ENCODE assay signal across 7 cellular contexts in genomic region chr3:128053614-128054013, GRCh38. TPM values are rescaled to one million over a fixed set of nuclear protein-coding genes. Genes with fewer than 3 reads are reported as not detected.
DNase-seq lines count a peak whose midpoint lies in the region; ATAC-seq and TF ChIP-seq lines count a peak whose summit lies in the region.

No MANE protein-coding gene starts in this region.

- no peak for TF ChIP-seq CTCF in HFFc6 (IDR thresholded peaks at IDR 0.05)

- H3K36me3 Mint-ChIP-seq in HFFc6 (ENCODE audit: low read depth) = peaks cover 39% of the 10 kb centered on the region
- H3K36me3 Mint-ChIP-seq in activated CD4-positive, alpha-beta memory T cell treated with anti-CD3 and anti-CD28 coated beads, Interleukin-2, amount 10 ng/mL, durations not matched to agents 7 days and 5 days (ENCODE audit: low read depth) = peaks cover 49% of the 10 kb centered on the region
- peaks cover 68% of the 10 kb centered on the region for H3K36me3 Mint-ChIP-seq in stimulated activated effector memory CD8-positive, alpha-beta T cell treated with anti-CD3 and anti-CD28 coated beads, Interleukin-12 subunit alpha, Interleukin-12 subunit beta, amount 100 ng/mL, for 72 hours

- H3K9ac ChIP-seq in iPS-18a (ENCODE audit: low read length) = peak overlapping the region; percentile 90

- H3K9me3 ChIP-seq in iPS-18a (ENCODE audit: control insufficient read depth, low read depth, low read length) = no peaks in the 10 kb centered on the region

- peaks cover 4% of the 10 kb centered on the region for H3K27me3 Mint-ChIP-seq in HFFc6 (ENCODE audit: insufficient read depth)
- peaks cover 2% of the 10 kb centered on the region for H3K27me3 Mint-ChIP-seq in activated CD4-positive, alpha-beta memory T cell treated with anti-CD3 and anti-CD28 coated beads, Interleukin-2, amount 10 ng/mL, durations not matched to agents 7 days and 5 days

- peaks cover 13% of the 10 kb centered on the region for H3K4me1 ChIP-seq in iPS-18a (ENCODE audit: control insufficient read depth, low read depth, low read length)

- no peaks in the 10 kb centered on the region for H3K27me3 ChIP-seq in iPS-18a (ENCODE audit: control insufficient read depth, insufficient read depth, low read length)

- H3K36me3 ChIP-seq in iPS-18a (ENCODE audit: control insufficient read depth, low read depth, low read length) = peaks cover 38% of the 10 kb centered on the region

- DNase-seq in HFFc6 (no peak), NCI-H2196 (lab: John Stamatoyannopoulos, UW; ENCODE audit: unreplicated experiment) (no peak), DMS79 treated with DMSO at 0.1 percent for 48 hours (lab: John Stamatoyannopoulos, UW) (no peak)
- no peak for DNase-seq in activated CD4-positive, alpha-beta memory T cell treated with anti-CD3 and anti-CD28 coated beads, Interleukin-2, amount 10 ng/mL, durations not matched to agents 7 days and 5 days
- DNase-seq in stimulated activated effector memory CD8-positive, alpha-beta T cell treated with anti-CD3 and anti-CD28 coated beads, Interleukin-12 subunit alpha, Interleukin-12 subunit beta, amount 100 ng/mL, for 72 hours (ENCODE audit: low spot score in 2 of 2) = no peak

- no peaks in the 10 kb centered on the region for H3K9me3 Mint-ChIP-seq in HFFc6
- H3K9me3 Mint-ChIP-seq in activated CD4-positive, alpha-beta memory T cell treated with anti-CD3 and anti-CD28 coated beads, Interleukin-2, amount 10 ng/mL, durations not matched to agents 7 days and 5 days = no peaks in the 10 kb centered on the region
- no peaks in the 10 kb centered on the region for H3K9me3 Mint-ChIP-seq in stimulated activated effector memory CD8-positive, alpha-beta T cell treated with anti-CD3 and anti-CD28 coated beads, Interleukin-12 subunit alpha, Interleukin-12 subunit beta, amount 100 ng/mL, for 72 hours

- CTCF ChIA-PET in activated CD4-positive, alpha-beta memory T cell treated with anti-CD3 and anti-CD28 coated beads, Interleukin-2, amount 10 ng/mL, durations not matched to agents 7 days and 5 days (lab: Charles Lee) = interaction anchor here (1.0 kb wide), 1 partner anchor 80 kb away, joined by 4 read pairs; no protein-coding TSS in a partner anchor

- H3K4me1 Mint-ChIP-seq in HFFc6 (ENCODE audit: low read depth) = peaks cover 40% of the 10 kb centered on the region
- peaks cover 46% of the 10 kb centered on the region for H3K4me1 Mint-ChIP-seq in activated CD4-positive, alpha-beta memory T cell treated with anti-CD3 and anti-CD28 coated beads, Interleukin-2, amount 10 ng/mL, durations not matched to agents 7 days and 5 days
- peaks cover 43% of the 10 kb centered on the region for H3K4me1 Mint-ChIP-seq in stimulated activated effector memory CD8-positive, alpha-beta T cell treated with anti-CD3 and anti-CD28 coated beads, Interleukin-12 subunit alpha, Interleukin-12 subunit beta, amount 100 ng/mL, for 72 hours

- peak overlapping the region; percentile 97 for H3K4me3 Mint-ChIP-seq in HFFc6
- H3K4me3 Mint-ChIP-seq in activated CD4-positive, alpha-beta memory T cell treated with anti-CD3 and anti-CD28 coated beads, Interleukin-2, amount 10 ng/mL, durations not matched to agents 7 days and 5 days = peak overlapping the region; percentile 99
- H3K4me3 Mint-ChIP-seq in stimulated activated effector memory CD8-positive, alpha-beta T cell treated with anti-CD3 and anti-CD28 coated beads, Interleukin-12 subunit alpha, Interleukin-12 subunit beta, amount 100 ng/mL, for 72 hours = peak overlapping the region; percentile 93

- POLR2A ChIA-PET in activated CD4-positive, alpha-beta memory T cell treated with anti-CD3 and anti-CD28 coated beads, Interleukin-2, amount 10 ng/mL, durations not matched to agents 7 days and 5 days (lab: Charles Lee) = interaction anchor here (0.7 to 6.3 kb wide), 11 partner anchors 10 to 1742 kb away, joined by 3 to 32 read pairs (median 6); partner anchors contain the start of genes ABTB1 and RUVBL1

- no peak for ATAC-seq in stimulated activated effector memory CD8-positive, alpha-beta T cell treated with anti-CD3 and anti-CD28 coated beads, Interleukin-12 subunit alpha, Interleukin-12 subunit beta, amount 100 ng/mL, for 72 hours
- no peak for ATAC-seq in HG03139 (IDR thresholded peaks at IDR 0.05; ENCODE audit: unreplicated experiment)

- H3K4me3 ChIP-seq in iPS-18a (ENCODE audit: low read length) = peak overlapping the region; percentile 99

- peak overlapping the region; percentile 95 for H3K27ac Mint-ChIP-seq in HFFc6
- peak overlapping the region; percentile 97 for H3K27ac Mint-ChIP-seq in activated CD4-positive, alpha-beta memory T cell treated with anti-CD3 and anti-CD28 coated beads, Interleukin-2, amount 10 ng/mL, durations not matched to agents 7 days and 5 days
- H3K27ac Mint-ChIP-seq in stimulated activated effector memory CD8-positive, alpha-beta T cell treated with anti-CD3 and anti-CD28 coated beads, Interleukin-12 subunit alpha, Interleukin-12 subunit beta, amount 100 ng/mL, for 72 hours = peak overlapping the region; percentile 98

- H3K27ac ChIP-seq in iPS-18a (ENCODE audit: low read length) = no peak overlapping the region

RNA-seq across cellular contexts. Expression of gene SEC61A1, which starts 1.4 kb away (rescaled TPM):
- total RNA-seq in HFFc6 (2021; fragmentation: NEBNext Ultra II Directional; extraction: Animal tissue kit (Norgen Biotek cat#: 25700)) = 100 to 1,000 TPM; 497 to 608 (median 536) TPM
- 100 to 1,000 TPM; 194 to 203 TPM for total RNA-seq in activated CD4-positive, alpha-beta memory T cell treated with anti-CD3 and anti-CD28 coated beads, Interleukin-2, amount 10 ng/mL, durations not matched to agents 7 days and 5 days
